8 cellular contexts compared by ENCODE assay signal in genomic region chr12:92928962-92929915, GRCh38. TPM values are rescaled to one million over a fixed set of nuclear protein-coding genes. Genes with fewer than 3 reads are reported as not detected.
DNase-seq lines count a peak whose midpoint lies in the region; TF ChIP-seq lines count a peak whose summit lies in the region.

Gene EEA1 (minus strand): TSS chr12:92929295. CDS start chr12:92929066, 229 bp downstream.

- no peaks in the 10 kb centered on the region for H3K9me3 ChIP-seq in SK-N-MC (ENCODE audit: low read depth, low read length)

- peak; percentile 93 for TF ChIP-seq POLR2A in NB4 (IDR thresholded peaks at IDR 0.05; ENCODE audit: extremely low read depth, insufficient read length)

- H3K27ac ChIP-seq in SK-N-MC: peak within 1 kb of the TSS; percentile 75; the same call in 1 of the 2 replicates
- peak within 1 kb of the TSS; percentile 77 for H3K27ac ChIP-seq in temporal lobe (ENCODE audit: low read depth, low read length)

- H3K27ac Mint-ChIP-seq in HFFc6: peak within 1 kb of the TSS; percentile 99

- no peaks in the 10 kb centered on the region for H3K36me3 Mint-ChIP-seq in HFFc6 (ENCODE audit: low read depth)

- H3K36me3 ChIP-seq in SK-N-MC (ENCODE audit: insufficient read depth, low read length): no peaks in the 10 kb centered on the region

- no peaks in the 10 kb centered on the region for H3K9me3 Mint-ChIP-seq in HFFc6

- H3K4me1 Mint-ChIP-seq in HFFc6 (ENCODE audit: low read depth): peaks cover 41% of the 10 kb centered on the region

- peak; percentile 56 for TF ChIP-seq CTCF in HFFc6 (IDR thresholded peaks at IDR 0.05)
- TF ChIP-seq CTCF in NB4 (IDR thresholded peaks at IDR 0.05; ENCODE audit: low read depth, low read length): no peak

- H3K4me3 Mint-ChIP-seq in HFFc6: peak within 1 kb of the TSS; percentile 96

- H3K4me3 ChIP-seq in GM08714 (ENCODE audit: low read length): peak within 1 kb of the TSS; percentile 92
- H3K4me3 ChIP-seq in NB4 (ENCODE audit: low read depth, low read length): peak within 1 kb of the TSS; percentile 84
- H3K4me3 ChIP-seq in SK-N-MC: peak within 1 kb of the TSS; percentile 90

- peak; percentile 96 for DNase-seq in HFFc6
- DNase-seq in NB4 (ENCODE audit: low read depth): peak; percentile 99
- DNase-seq in SK-N-MC (ENCODE audit: low read depth, low spot score): no peak
- DNase-seq in activated naive CD4-positive, alpha-beta T cell treated with anti-CD3 and anti-CD28 coated beads, Interleukin-2, amount 50 U/mL, for 16 hours: peak; percentile 97
- peak; percentile 98 for DNase-seq in globus pallidus (ENCODE audit: low spot score)
- peak; percentile 96 for DNase-seq in occipital lobe (lab: John Stamatoyannopoulos, UW)

- H3K27me3 Mint-ChIP-seq in HFFc6 (ENCODE audit: insufficient read depth): peaks cover 2% of the 10 kb centered on the region; the same call in 1 of the 2 replicates

- peak within 1 kb of the TSS; percentile 91 for H3K9ac ChIP-seq in SK-N-MC (ENCODE audit: insufficient read length)

RNA-seq across cellular contexts. Expression of gene EEA1, which starts in this region (rescaled TPM):
- 10 to 100 TPM; 40.7 to 45.2 (median 44.1) TPM for total RNA-seq in HFFc6 (2021; fragmentation: NEBNext Ultra II Directional; extraction: Animal tissue kit (Norgen Biotek cat#: 25700))
- 16.7 TPM for total RNA-seq in occipital lobe
- total RNA-seq in temporal lobe: 17.2 TPM
